Comparison of ENCODE assay signal across 25 cellular contexts in genomic region chr18:57891707-57892391, GRCh38.
A peak's percentile ranks its signal among the peaks of the same experiment; 100 is the strongest.
DNase-seq lines count a peak whose midpoint lies in the region; ATAC-seq, FAIRE-seq and TF ChIP-seq lines count a peak whose summit lies in the region.
"Had no signal": no experiment of that assay in that cellular context is flagged by ENCODE, and none has a peak within 500 bp of the region (broad histone marks: within the 10 kb centered on the region; RNA-seq: fewer than 3 reads in every experiment).

No MANE protein-coding gene starts in this region.

- H3K9me3 ChIP-seq in Karpas-422 (ENCODE audit: low read length) (no peaks in the 10 kb centered on the region), astrocyte (ENCODE audit: insufficient read depth, low read depth, low read length) (no peaks in the 10 kb centered on the region), gastroesophageal sphincter (peaks cover 0 to 9% (median 0%) of the 10 kb centered on the region in 3 donors), psoas muscle (peaks cover 14% of the 10 kb centered on the region)
- H3K9me3 ChIP-seq: BE2C had no signal

- DNase-seq in Calu3 (no peak), Karpas-422 (peak; percentile 46), astrocyte (ENCODE audit: low read depth) (peak; percentile 21), kidney glomerular epithelial cell (lab: John Stamatoyannopoulos, UW) (no peak), psoas muscle (no peak)
- DNase-seq in activated CD4-positive, CD25-positive, alpha-beta regulatory T cell (lab: John Stamatoyannopoulos, UW), result no peak
- DNase-seq: BE2C; CD4-positive, CD25-positive, alpha-beta regulatory T cell; COR-L47; DMS153; IMR-90; NCI-H1092 treated with DMSO at 0.1 percent for 48 hours; NCI-H146; NCI-H2081; NCI-H510A; NCI-H748 treated with DMSO at 0.1 percent for 48 hours; OCI-M1; SHP77 treated with DMSO at 0.1 percent for 48 hours; T-cell had no signal

- peak overlapping the region; percentile 78 for H3K27ac Mint-ChIP-seq in Calu3 (ENCODE audit: unreplicated experiment)
- no peak overlapping the region for H3K27ac Mint-ChIP-seq in astrocyte (ENCODE audit: unreplicated experiment)
- H3K27ac Mint-ChIP-seq: CD4-positive, CD25-positive, alpha-beta regulatory T cell; T-cell had no signal

- H3K9ac ChIP-seq in Karpas-422 (ENCODE audit: low read length), result no peak overlapping the region
- H3K9ac ChIP-seq in astrocyte (ENCODE audit: low read length), result no peak overlapping the region

- H3K4me3 ChIP-seq in Karpas-422 (ENCODE audit: low read length) (no peak overlapping the region), astrocyte (ENCODE audit: insufficient read depth, low read depth, low read length) (no peak overlapping the region), gastroesophageal sphincter (no peak overlapping the region), psoas muscle (no peak overlapping the region)

- no peak for TF ChIP-seq POLR2A in gastroesophageal sphincter (IDR thresholded peaks at IDR 0.05)

- H4K20me1 ChIP-seq in Karpas-422 (ENCODE audit: insufficient read depth, low read depth, low read length), result no peaks in the 10 kb centered on the region
- H4K20me1 ChIP-seq in astrocyte (ENCODE audit: insufficient read depth, low read length), result no peaks in the 10 kb centered on the region

- H3K4me2 ChIP-seq in Karpas-422 (ENCODE audit: low read depth, low read length, poor library complexity, severe bottlenecking), result peak overlapping the region; percentile 15
- no peak overlapping the region for H3K4me2 ChIP-seq in astrocyte (ENCODE audit: low read length)

- H3K27me3 ChIP-seq in Karpas-422 (ENCODE audit: low read length), result no peaks in the 10 kb centered on the region; the same call in 1 of the 2 replicates
- H3K27me3 ChIP-seq in astrocyte (ENCODE audit: insufficient read depth, low read length), result no peaks in the 10 kb centered on the region
- no peaks in the 10 kb centered on the region for H3K27me3 ChIP-seq in gastroesophageal sphincter
- peaks cover 0 to 2% (median 0%) of the 10 kb centered on the region in 3 donors for H3K27me3 ChIP-seq in psoas muscle (ENCODE audit: insufficient read depth in 3 of 3, low read length in 2 of 3)
- H3K27me3 ChIP-seq: BE2C had no signal

- CTCF ChIA-PET in Calu3 (lab: Charles Lee), result interaction anchor here (1.8 kb wide), 1 partner anchor 9 kb away, joined by 7 read pairs; no protein-coding TSS in a partner anchor

- BruUV-seq in Calu3 (replicated peaks; lab: Mats Ljungman, UMichigan), result no TSS peak

- H3K36me3 Mint-ChIP-seq in Calu3 (ENCODE audit: insufficient read depth, unreplicated experiment) (peaks cover 7% of the 10 kb centered on the region), astrocyte (ENCODE audit: low read depth, unreplicated experiment) (no peaks in the 10 kb centered on the region)
- H3K36me3 Mint-ChIP-seq: CD4-positive, CD25-positive, alpha-beta regulatory T cell; T-cell had no signal

- TF ChIP-seq EP300 in gastroesophageal sphincter (IDR thresholded peaks at IDR 0.05), result no peak

- H3K4me1 ChIP-seq in Karpas-422 (ENCODE audit: low read length) (peaks cover 13% of the 10 kb centered on the region), astrocyte (ENCODE audit: insufficient read depth, low read length) (no peaks in the 10 kb centered on the region), gastroesophageal sphincter (peaks cover 0 to 8% (median 0%) of the 10 kb centered on the region in 3 donors), psoas muscle (no peaks in the 10 kb centered on the region)
- H3K4me1 ChIP-seq: BE2C had no signal

- peak; percentile 62 for ATAC-seq in GM18511 (IDR thresholded peaks at IDR 0.05; ENCODE audit: unreplicated experiment)
- ATAC-seq in gastroesophageal sphincter, result no peak
- no peak for ATAC-seq in psoas muscle
- ATAC-seq: SK-N-SH treated with all-trans-retinoic acid at 6 μM for 48 hours, T-cell had no signal

- H3K79me2 ChIP-seq in Karpas-422 (ENCODE audit: low read length) (no peaks in the 10 kb centered on the region), astrocyte (ENCODE audit: insufficient read depth, low read length) (no peaks in the 10 kb centered on the region)

- 77 to 83% methylated on average over 2 of the region's 2 CpGs for WGBS in gastroesophageal sphincter (ENCODE audit: low coverage in 1 of 2), 2 donors
- WGBS in psoas muscle, 3 donors, result 76 to 92% (median 76%) methylated on average over 2 of the region's 2 CpGs

- intact Hi-C loops in Calu3 (cut with micrococcal nuclease; ENCODE audit: unreplicated experiment), result no loop called here
- intact Hi-C loops in psoas muscle (cut with DNase I), result no loop called here

- H3K27ac ChIP-seq in Karpas-422 (ENCODE audit: low read length), result no peak overlapping the region
- no peak overlapping the region for H3K27ac ChIP-seq in astrocyte (ENCODE audit: low read depth, low read length)
- no peak overlapping the region for H3K27ac ChIP-seq in gastroesophageal sphincter
- no peak overlapping the region for H3K27ac ChIP-seq in psoas muscle
- H3K27ac ChIP-seq: HL-60 had no signal

- no peak overlapping the region for H3K4me3 Mint-ChIP-seq in Calu3 (ENCODE audit: low read depth, unreplicated experiment)
- H3K4me3 Mint-ChIP-seq in astrocyte (ENCODE audit: unreplicated experiment), result no peak overlapping the region
- H3K4me3 Mint-ChIP-seq: CD4-positive, CD25-positive, alpha-beta regulatory T cell; T-cell had no signal

- H3K27me3 Mint-ChIP-seq in Calu3 (ENCODE audit: unreplicated experiment) (no peaks in the 10 kb centered on the region), astrocyte (ENCODE audit: low read depth, unreplicated experiment) (peaks cover 4% of the 10 kb centered on the region)

- FAIRE-seq in astrocyte (lab: Jason Lieb, UNC), result no peak
- FAIRE-seq: H1, HTR-8/SVneo had no signal

- peaks cover 53% of the 10 kb centered on the region for H3K4me1 Mint-ChIP-seq in Calu3 (ENCODE audit: low read depth, unreplicated experiment)
- H3K4me1 Mint-ChIP-seq in astrocyte (ENCODE audit: low read depth, unreplicated experiment), result peaks cover 3% of the 10 kb centered on the region
- H3K4me1 Mint-ChIP-seq: CD4-positive, CD25-positive, alpha-beta regulatory T cell; T-cell had no signal

- H3K36me3 ChIP-seq in Karpas-422 (ENCODE audit: insufficient read depth, low read length), result no peaks in the 10 kb centered on the region
- H3K36me3 ChIP-seq in astrocyte (ENCODE audit: insufficient read depth, low read length), result no peaks in the 10 kb centered on the region
- H3K36me3 ChIP-seq in gastroesophageal sphincter, result no peaks in the 10 kb centered on the region
- no peaks in the 10 kb centered on the region for H3K36me3 ChIP-seq in psoas muscle (ENCODE audit: insufficient read depth in 1 of 2, low read depth in 1 of 2)
- H3K36me3 ChIP-seq: BE2C had no signal

- TF ChIP-seq CTCF in Calu3 (IDR thresholded peaks at IDR 0.05; ENCODE audit: unreplicated experiment) (no peak), astrocyte (IDR thresholded peaks at IDR 0.05; ENCODE audit: insufficient read depth, low read depth, low read length) (no peak), gastroesophageal sphincter (IDR thresholded peaks at IDR 0.05) (no peak), psoas muscle (IDR thresholded peaks at IDR 0.05) (no peak)

- H2AFZ ChIP-seq in Karpas-422 (ENCODE audit: low read length) (no peak overlapping the region), astrocyte (ENCODE audit: low read depth, low read length) (no peak overlapping the region)

- H3K9me3 Mint-ChIP-seq in Calu3 (ENCODE audit: low read depth, unreplicated experiment) (peaks cover 11% of the 10 kb centered on the region), astrocyte (ENCODE audit: unreplicated experiment) (peaks cover 7% of the 10 kb centered on the region)

- no peaks in the 10 kb centered on the region for H3K9me2 ChIP-seq in Karpas-422 (replicated peaks; ENCODE audit: insufficient read depth, low read length)

Comparison
In these comparisons a context has a peak if more than half of its experiments do, and no peak if none do; other contexts are left out.
1. DNase-seq: peak in Karpas-422 (single experiment) and astrocyte (single experiment); none in Calu3 (single experiment), kidney glomerular epithelial cell (single experiment), activated CD4-positive, CD25-positive, alpha-beta regulatory T cell (0 of 4) and psoas muscle (0 of 2).